In genomic region chr17:46035112-46035818, GRCh38 we compare ENCODE assay signal across 14 cellular contexts. TPM values are rescaled to one million over a fixed set of nuclear protein-coding genes. Genes with fewer than 3 reads are reported as not detected.
DNase-seq lines count a peak whose midpoint lies in the region.
"Had no signal": no experiment of that assay in that cellular context is flagged by ENCODE, and none has a peak within 500 bp of the region (broad histone marks: within the 10 kb centered on the region; RNA-seq: fewer than 3 reads in every experiment).

No MANE protein-coding gene starts in this region.

- no peaks in the 10 kb centered on the region for H3K27me3 ChIP-seq in effector memory CD4-positive, alpha-beta T cell (replicated peaks; ENCODE audit: control insufficient read depth, insufficient read depth, low read length, poor library complexity, severe bottlenecking)
- H3K27me3 ChIP-seq: sigmoid colon had no signal

- H3K4me3 ChIP-seq in effector memory CD4-positive, alpha-beta T cell (ENCODE audit: insufficient read depth, low read depth, low read length, poor library complexity, severe bottlenecking), result no peak overlapping the region
- H3K4me3 ChIP-seq: sigmoid colon had no signal

- no peaks in the 10 kb centered on the region for H3K9me3 ChIP-seq in effector memory CD4-positive, alpha-beta T cell (ENCODE audit: control insufficient read depth, low read length)
- H3K9me3 ChIP-seq: sigmoid colon had no signal

- peaks cover 98% of the 10 kb centered on the region for H3K36me3 ChIP-seq in effector memory CD4-positive, alpha-beta T cell (ENCODE audit: control insufficient read depth, insufficient read depth, low read length)

- peaks cover 3% of the 10 kb centered on the region for H3K4me1 Mint-ChIP-seq in activated naive CD4-positive, alpha-beta T cell treated with anti-CD3 and anti-CD28 coated beads, Interleukin-2, amount 10 ng/mL, durations not matched to agents 7 days and 5 days
- H3K4me1 Mint-ChIP-seq in stimulated activated naive CD8-positive, alpha-beta T cell treated with anti-CD3 and anti-CD28 coated beads, Interleukin-15, Interleukin-2, amounts not matched to agents 100 ng/mL and 50 ng/mL, for 24 hours (ENCODE audit: low read depth), result peaks cover 19% of the 10 kb centered on the region

- H3K27me3 Mint-ChIP-seq in activated naive CD4-positive, alpha-beta T cell treated with anti-CD3 and anti-CD28 coated beads, Interleukin-2, amount 10 ng/mL, durations not matched to agents 7 days and 5 days, result no peaks in the 10 kb centered on the region
- no peaks in the 10 kb centered on the region for H3K27me3 Mint-ChIP-seq in stimulated activated naive CD8-positive, alpha-beta T cell treated with anti-CD3 and anti-CD28 coated beads, Interleukin-15, Interleukin-2, amounts not matched to agents 100 ng/mL and 50 ng/mL, for 24 hours

- H3K4me3 Mint-ChIP-seq in activated naive CD4-positive, alpha-beta T cell treated with anti-CD3 and anti-CD28 coated beads, Interleukin-2, amount 10 ng/mL, durations not matched to agents 7 days and 5 days, result no peak overlapping the region
- peak overlapping the region; percentile 27 for H3K4me3 Mint-ChIP-seq in stimulated activated naive CD8-positive, alpha-beta T cell treated with anti-CD3 and anti-CD28 coated beads, Interleukin-15, Interleukin-2, amounts not matched to agents 100 ng/mL and 50 ng/mL, for 24 hours

- H3K36me3 Mint-ChIP-seq in activated naive CD4-positive, alpha-beta T cell treated with anti-CD3 and anti-CD28 coated beads, Interleukin-2, amount 10 ng/mL, durations not matched to agents 7 days and 5 days, result peaks cover 81% of the 10 kb centered on the region
- H3K36me3 Mint-ChIP-seq in stimulated activated naive CD8-positive, alpha-beta T cell treated with anti-CD3 and anti-CD28 coated beads, Interleukin-15, Interleukin-2, amounts not matched to agents 100 ng/mL and 50 ng/mL, for 24 hours (ENCODE audit: low read depth), result peaks cover 71% of the 10 kb centered on the region

- CTCF ChIA-PET in activated naive CD4-positive, alpha-beta T cell treated with anti-CD3 and anti-CD28 coated beads, Interleukin-2, amount 10 ng/mL, durations not matched to agents 7 days and 5 days (lab: Charles Lee), result interaction anchor here (1.0 to 3.1 kb wide), 2 partner anchors 10 to 178 kb away, joined by 3 to 17 read pairs; no protein-coding TSS in a partner anchor

- no peaks in the 10 kb centered on the region for H3K4me1 ChIP-seq in effector memory CD4-positive, alpha-beta T cell (ENCODE audit: control insufficient read depth, insufficient read depth, low read length, poor library complexity, severe bottlenecking)

- peak overlapping the region; percentile 4 for H3K27ac Mint-ChIP-seq in activated naive CD4-positive, alpha-beta T cell treated with anti-CD3 and anti-CD28 coated beads, Interleukin-2, amount 10 ng/mL, durations not matched to agents 7 days and 5 days
- H3K27ac Mint-ChIP-seq in stimulated activated naive CD8-positive, alpha-beta T cell treated with anti-CD3 and anti-CD28 coated beads, Interleukin-15, Interleukin-2, amounts not matched to agents 100 ng/mL and 50 ng/mL, for 24 hours, result peak overlapping the region; percentile 32

- peak overlapping the region; percentile 25 for H3K27ac ChIP-seq in effector memory CD4-positive, alpha-beta T cell (ENCODE audit: insufficient read depth, low read length, poor library complexity, severe bottlenecking)
- H3K27ac ChIP-seq: sigmoid colon had no signal

- no peaks in the 10 kb centered on the region for H3K9me3 Mint-ChIP-seq in activated naive CD4-positive, alpha-beta T cell treated with anti-CD3 and anti-CD28 coated beads, Interleukin-2, amount 10 ng/mL, durations not matched to agents 7 days and 5 days
- no peaks in the 10 kb centered on the region for H3K9me3 Mint-ChIP-seq in stimulated activated naive CD8-positive, alpha-beta T cell treated with anti-CD3 and anti-CD28 coated beads, Interleukin-15, Interleukin-2, amounts not matched to agents 100 ng/mL and 50 ng/mL, for 24 hours

- DNase-seq in activated naive CD4-positive, alpha-beta T cell treated with anti-CD3 and anti-CD28 coated beads, Interleukin-2, amount 10 ng/mL, durations not matched to agents 7 days and 5 days, result no peak
- DNase-seq in activated naive CD4-positive, alpha-beta T cell treated with anti-CD3 and anti-CD28 coated beads, Interleukin-2, amount 50 U/mL, for 16 hours, result no peak
- DNase-seq in M059J (ENCODE audit: low read depth), result peak; percentile 55
- DNase-seq in effector memory CD4-positive, alpha-beta T cell, result peak in 1 of 3 donors; percentile 7
- no peak for DNase-seq in SIG-M5 (lab: John Stamatoyannopoulos, UW)
- no peak for DNase-seq in NCI-H82 treated with DMSO at 0.1 percent for 48 hours (lab: John Stamatoyannopoulos, UW; ENCODE audit: unreplicated experiment)
- no peak for DNase-seq in NCI-H345 (lab: John Stamatoyannopoulos, UW)
- DNase-seq: activated effector memory CD4-positive, alpha-beta T cell treated with Interleukin-2 at 50 U/mL for 16 hours; head of caudate nucleus; midbrain; NCI-H2029 treated with DMSO at 0.1 percent for 48 hours; PC-3; sigmoid colon had no signal

RNA-seq across cellular contexts. Expression of gene STH, which starts 36.2 kb away (rescaled TPM):
- total RNA-seq in M059J (2014; rRNA removed; shearing (Covaris generic)), result not detected in 2 replicates
- total RNA-seq: PC-3, sigmoid colon had no signal
